In the genomic region with DNA sequence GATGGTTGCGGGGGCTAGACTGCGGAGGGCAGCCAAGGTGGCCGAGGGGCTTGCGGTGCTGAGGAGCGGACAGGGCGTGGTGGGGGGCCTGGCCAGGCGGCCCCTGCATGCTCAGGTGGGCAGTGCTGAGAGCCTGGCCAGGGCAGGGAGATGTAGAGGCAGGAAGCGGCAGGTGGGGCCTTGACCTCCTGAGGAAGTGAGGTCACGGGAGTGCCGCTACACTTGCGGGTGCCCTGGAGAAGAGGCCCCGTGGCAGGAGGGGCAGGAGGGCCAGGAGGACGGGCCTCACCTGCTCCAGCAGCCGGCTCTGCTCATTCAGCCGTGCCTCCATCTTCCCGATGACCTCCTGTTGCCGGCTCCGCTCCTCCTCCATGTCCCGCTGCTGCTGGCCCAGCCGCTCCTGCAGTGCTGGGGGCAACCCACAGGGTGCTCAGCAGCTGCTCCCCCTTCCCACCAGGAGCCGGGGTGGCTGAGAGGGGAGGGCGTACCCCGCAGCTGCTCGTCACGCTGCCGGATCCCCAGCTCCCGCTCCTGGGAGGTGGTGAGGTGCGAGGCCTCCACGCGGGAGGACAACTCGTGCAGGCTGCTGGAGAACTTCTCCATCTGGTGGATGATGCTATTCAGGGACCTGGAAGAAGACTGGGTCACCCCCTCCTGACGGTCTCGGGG, we compare ENCODE assay signal across 1 cellular context.
TF ChIP-seq lines count a peak whose summit lies in the region.

No MANE protein-coding gene starts in this region.

TF ChIP-seq in K562, 482 proteins besides CTCF, POLR2A, EP300 and RAD21:
- TF ChIP-seq, protein P1, sequence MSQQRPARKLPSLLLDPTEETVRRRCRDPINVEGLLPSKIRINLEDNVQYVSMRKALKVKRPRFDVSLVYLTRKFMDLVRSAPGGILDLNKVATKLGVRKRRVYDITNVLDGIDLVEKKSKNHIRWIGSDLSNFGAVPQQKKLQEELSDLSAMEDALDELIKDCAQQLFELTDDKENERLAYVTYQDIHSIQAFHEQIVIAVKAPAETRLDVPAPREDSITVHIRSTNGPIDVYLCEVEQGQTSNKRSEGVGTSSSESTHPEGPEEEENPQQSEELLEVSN (IDR thresholded peaks at IDR 0.05; ENCODE audit: borderline replicate concordance in 1 of 2, extremely low read depth in 1 of 2, insufficient read depth in 1 of 2, insufficient read length in 1 of 2, low read depth in 1 of 2, low read length in 1 of 2, poor library complexity in 1 of 2, severe bottlenecking in 1 of 2) = peak in 1 of 2 experiments; percentile 45
- TF ChIP-seq ZBTB33 (CRISPR knock-in tag; IDR thresholded peaks at IDR 0.05) = peak; percentile 62; the same call in 1 of the 2 replicates
- TF ChIP-seq PHF8 (IDR thresholded peaks at IDR 0.05; ENCODE audit: borderline replicate concordance, low read length) = no peak
- TF ChIP-seq BRF2 (IDR thresholded peaks at IDR 0.05; ENCODE audit: borderline replicate concordance, insufficient read depth, insufficient read length) = no peak
- TF ChIP-seq POLR3A (IDR thresholded peaks at IDR 0.05; ENCODE audit: borderline replicate concordance, extremely low read depth, insufficient read depth, insufficient read length) = no peak
- 0 out of 2 replicates have a peak, but pooled peaks have one; percentile 13 for TF ChIP-seq POLR2G (IDR thresholded peaks at IDR 0.05; ENCODE audit: low read depth, low read length)
